In genomic region chr12:6213969-6214368, GRCh38 we compare ENCODE assay signal across 1 cellular context.
TF ChIP-seq lines count a peak whose summit lies in the region.

No MANE protein-coding gene starts in this region.

TF ChIP-seq in HCT116, 20 proteins besides CTCF, POLR2A, EP300 and RAD21:
- TF ChIP-seq SRF (IDR thresholded peaks at IDR 0.05; ENCODE audit: low read depth) (no peak), ATF3 (IDR thresholded peaks at IDR 0.05) (no peak), FOSL1 (IDR thresholded peaks at IDR 0.05; ENCODE audit: low read depth) (no peak), TCF7L2 (IDR thresholded peaks at IDR 0.05; ENCODE audit: borderline replicate concordance, extremely low read depth, insufficient read depth, insufficient read length) (no peak), YY1 (IDR thresholded peaks at IDR 0.05; ENCODE audit: extremely low read depth, insufficient replicate concordance, low read depth, low read length) (no peak), EZH2 (IDR thresholded peaks at IDR 0.05) (no peak), POLR2AphosphoS5 (IDR thresholded peaks at IDR 0.05; ENCODE audit: low read depth, low read length) (no peak), ELF1 (IDR thresholded peaks at IDR 0.05; ENCODE audit: borderline replicate concordance, low read depth) (no peak), CEBPB (IDR thresholded peaks at IDR 0.05; ENCODE audit: low read depth) (no peak), EZH2phosphoT487 (IDR thresholded peaks at IDR 0.05; ENCODE audit: borderline replicate concordance) (no peak), ZFX (IDR thresholded peaks at IDR 0.05) (no peak), CBX3 (IDR thresholded peaks at IDR 0.05; ENCODE audit: low read depth) (no peak)
